14 cellular contexts compared by ENCODE assay signal in genomic region chrX:20523626-20524312, GRCh38.
DNase-seq lines count a peak whose midpoint lies in the region; ATAC-seq and TF ChIP-seq lines count a peak whose summit lies in the region.
"Had no signal": no experiment of that assay in that cellular context is flagged by ENCODE, and none has a peak within 500 bp of the region (broad histone marks: within the 10 kb centered on the region; RNA-seq: fewer than 3 reads in every experiment).

No MANE protein-coding gene starts in this region.

- no peak overlapping the region for H2AK5ac ChIP-seq in mesenchymal stem cell (ENCODE audit: low read length, severe bottlenecking)

- H2BK5ac ChIP-seq in mesenchymal stem cell (ENCODE audit: low read depth, low read length, poor library complexity, severe bottlenecking) = no peak overlapping the region

- H3K14ac ChIP-seq in mesenchymal stem cell (ENCODE audit: low read length in 2 of 2) = no peak overlapping the region

- DNase-seq in activated T-cell treated with anti-CD3 and anti-CD28 coated beads, Interleukin-2, amount 50 U/mL, for 72 hours = no peak
- no peak for DNase-seq in activated T-cell treated with anti-CD3 and anti-CD28 coated beads for 4 hours
- DNase-seq in T-helper 17 cell = no peak
- no peak for DNase-seq in mesenchymal stem cell
- DNase-seq in mammary epithelial cell = no peak
- DNase-seq in NCI-H1417 treated with DMSO at 0.1 percent for 48 hours (lab: John Stamatoyannopoulos, UW) = no peak
- DNase-seq: dorsolateral prefrontal cortex, Karpas-422, NCI-H2081 treated with DMSO at 0.1 percent for 48 hours, SHP77 treated with DMSO at 0.1 percent for 48 hours, thyroid gland had no signal

- in situ Hi-C loops in mammary epithelial cell (cut with MboI; ENCODE audit: low sequenced_read_pairs in 2 of 2) = loop anchor here (10.0 to 25.0 kb wide), 2 partner anchors 1201 to 1414 kb away; partner anchors contain the start of gene SMS (in 1 of the 2)

- peaks cover 43% of the 10 kb centered on the region for H3K27me3 Mint-ChIP-seq in activated T-cell treated with anti-CD3 and anti-CD28 coated beads, Interleukin-2, amount 50 U/mL, for 72 hours (ENCODE audit: low read depth)
- H3K27me3 Mint-ChIP-seq in T-helper 17 cell = peaks cover 12% of the 10 kb centered on the region
- peaks cover 8% of the 10 kb centered on the region for H3K27me3 Mint-ChIP-seq in stimulated activated naive CD8-positive, alpha-beta T cell treated with anti-CD3 and anti-CD28 coated beads, Interleukin-15, Interleukin-2, amounts not matched to agents 100 ng/mL and 50 ng/mL, for 24 hours

- H3K4me2 ChIP-seq in mesenchymal stem cell (ENCODE audit: low read length, poor library complexity, severe bottlenecking) = no peak overlapping the region
- H3K4me2 ChIP-seq in mammary epithelial cell (ENCODE audit: insufficient read depth, low read depth, low read length) = no peak overlapping the region

- H4K8ac ChIP-seq in mesenchymal stem cell (ENCODE audit: low read length) = no peak overlapping the region

- H2AFZ ChIP-seq in mesenchymal stem cell (ENCODE audit: low read depth, low read length) (no peak overlapping the region), mammary epithelial cell (ENCODE audit: low read depth, low read length) (no peak overlapping the region)

- H2BK12ac ChIP-seq in mesenchymal stem cell (ENCODE audit: low read length in 2 of 2) = no peak overlapping the region

- no peaks in the 10 kb centered on the region for H3K4me1 ChIP-seq in mesenchymal stem cell (ENCODE audit: control insufficient read depth, insufficient read depth, low read depth, low read length)
- H3K4me1 ChIP-seq in mammary epithelial cell (ENCODE audit: insufficient read depth, low read length) = peaks cover 3% of the 10 kb centered on the region
- H3K4me1 ChIP-seq: thyroid gland had no signal

- no peak overlapping the region for H2BK120ac ChIP-seq in mesenchymal stem cell (ENCODE audit: low read depth, low read length)

- no peak overlapping the region for H3K4me3 ChIP-seq in mesenchymal stem cell (ENCODE audit: insufficient read depth in 1 of 2, low read depth in 1 of 2, low read length in 2 of 2)
- H3K4me3 ChIP-seq in mammary epithelial cell (replicated peaks in 1 of 3; ENCODE audit: insufficient read depth in 1 of 3, low read depth in 2 of 3, low read length in 3 of 3) = no peak overlapping the region
- H3K4me3 ChIP-seq: dorsolateral prefrontal cortex, thyroid gland had no signal

- H4K91ac ChIP-seq in mesenchymal stem cell (ENCODE audit: low read length) = no peak overlapping the region

- CTCF ChIA-PET in mammary epithelial cell (lab: Charles Lee; ENCODE audit: low non-redundant PET) = no interaction called here

- no peak overlapping the region for H3K23ac ChIP-seq in mesenchymal stem cell (ENCODE audit: low read length in 2 of 2)

- H3K27ac ChIP-seq in mesenchymal stem cell (ENCODE audit: low read length, poor library complexity, severe bottlenecking) = no peak overlapping the region
- H3K27ac ChIP-seq in mammary epithelial cell (ENCODE audit: insufficient read depth, low read depth, low read length) = no peak overlapping the region
- H3K27ac ChIP-seq: dorsolateral prefrontal cortex, thyroid gland had no signal

- no peaks in the 10 kb centered on the region for H3K79me1 ChIP-seq in mesenchymal stem cell (replicated peaks; ENCODE audit: low read length, poor library complexity, severe bottlenecking)

- peaks cover 21% of the 10 kb centered on the region for H3K4me1 Mint-ChIP-seq in activated T-cell treated with anti-CD3 and anti-CD28 coated beads, Interleukin-2, amount 50 U/mL, for 72 hours (ENCODE audit: low read depth)
- H3K4me1 Mint-ChIP-seq in T-helper 17 cell = peaks cover 10% of the 10 kb centered on the region
- H3K4me1 Mint-ChIP-seq in stimulated activated naive CD8-positive, alpha-beta T cell treated with anti-CD3 and anti-CD28 coated beads, Interleukin-15, Interleukin-2, amounts not matched to agents 100 ng/mL and 50 ng/mL, for 24 hours (ENCODE audit: low read depth) = peaks cover 20% of the 10 kb centered on the region

- H4K20me1 ChIP-seq in mammary epithelial cell (ENCODE audit: insufficient read depth, low read length) = no peaks in the 10 kb centered on the region

- H3K9ac ChIP-seq in mesenchymal stem cell (ENCODE audit: low read length) = no peak overlapping the region
- no peak overlapping the region for H3K9ac ChIP-seq in mammary epithelial cell (ENCODE audit: insufficient read depth, low read length)

- no peak overlapping the region for H3K18ac ChIP-seq in mesenchymal stem cell (ENCODE audit: low read depth in 1 of 2, low read length in 2 of 2)

- no TSS peak for BruUV-seq in mammary epithelial cell (replicated peaks; lab: Mats Ljungman, UMichigan)

- peaks cover 0 to 7% of the 10 kb centered on the region in 2 experiments for H3K27me3 ChIP-seq in mesenchymal stem cell (ENCODE audit: control insufficient read depth in 1 of 2, insufficient read depth in 1 of 2, low read length in 2 of 2)
- no peaks in the 10 kb centered on the region for H3K27me3 ChIP-seq in mammary epithelial cell (ENCODE audit: insufficient read depth, low read length)
- H3K27me3 ChIP-seq: thyroid gland had no signal

- no peaks in the 10 kb centered on the region for H3K36me3 Mint-ChIP-seq in activated T-cell treated with anti-CD3 and anti-CD28 coated beads, Interleukin-2, amount 50 U/mL, for 72 hours (ENCODE audit: insufficient read depth in 2 of 2)
- H3K36me3 Mint-ChIP-seq in T-helper 17 cell (ENCODE audit: low read depth) = no peaks in the 10 kb centered on the region
- no peaks in the 10 kb centered on the region for H3K36me3 Mint-ChIP-seq in stimulated activated naive CD8-positive, alpha-beta T cell treated with anti-CD3 and anti-CD28 coated beads, Interleukin-15, Interleukin-2, amounts not matched to agents 100 ng/mL and 50 ng/mL, for 24 hours (ENCODE audit: low read depth)

- no peaks in the 10 kb centered on the region for H3K9me3 Mint-ChIP-seq in activated T-cell treated with anti-CD3 and anti-CD28 coated beads, Interleukin-2, amount 50 U/mL, for 72 hours
- H3K9me3 Mint-ChIP-seq in stimulated activated naive CD8-positive, alpha-beta T cell treated with anti-CD3 and anti-CD28 coated beads, Interleukin-15, Interleukin-2, amounts not matched to agents 100 ng/mL and 50 ng/mL, for 24 hours = no peaks in the 10 kb centered on the region

- dilution Hi-C loops in mammary epithelial cell (cut with HindIII; ENCODE audit: low sequenced_read_pairs) = no loop called here

- peak; percentile 64 to 67 for ATAC-seq in activated T-cell treated with anti-CD3 and anti-CD28 coated beads, Interleukin-2, amount 50 U/mL, for 72 hours (replicated peaks in 1 of 2)
- ATAC-seq in HG02973 (IDR thresholded peaks at IDR 0.05; ENCODE audit: unreplicated experiment) = peak; percentile 50
- peak; percentile 57 for ATAC-seq in T-helper 17 cell
- ATAC-seq: left lobe of liver had no signal

- H3K36me3 ChIP-seq in mesenchymal stem cell (ENCODE audit: control insufficient read depth in 1 of 2, insufficient read depth in 2 of 2, low read depth in 1 of 2, low read length in 2 of 2) = no peaks in the 10 kb centered on the region
- H3K36me3 ChIP-seq in mammary epithelial cell (ENCODE audit: insufficient read depth, low read length) = no peaks in the 10 kb centered on the region
- H3K36me3 ChIP-seq: thyroid gland had no signal

- H3K4me3 Mint-ChIP-seq in activated T-cell treated with anti-CD3 and anti-CD28 coated beads, Interleukin-2, amount 50 U/mL, for 72 hours = peak overlapping the region in 1 of 2 donors; percentile 41
- H3K4me3 Mint-ChIP-seq in T-helper 17 cell = no peak overlapping the region
- no peak overlapping the region for H3K4me3 Mint-ChIP-seq in stimulated activated naive CD8-positive, alpha-beta T cell treated with anti-CD3 and anti-CD28 coated beads, Interleukin-15, Interleukin-2, amounts not matched to agents 100 ng/mL and 50 ng/mL, for 24 hours

- no peak overlapping the region for H3K4ac ChIP-seq in mesenchymal stem cell (ENCODE audit: low read depth in 1 of 2, low read length in 2 of 2)

- H3K9me3 ChIP-seq in T-helper 17 cell (ENCODE audit: control insufficient read depth, low read length, poor library complexity, severe bottlenecking) (no peaks in the 10 kb centered on the region), mesenchymal stem cell (ENCODE audit: control insufficient read depth, low read length) (no peaks in the 10 kb centered on the region), mammary epithelial cell (replicated peaks; ENCODE audit: insufficient read depth, low read length) (no peaks in the 10 kb centered on the region)
- H3K9me3 ChIP-seq: thyroid gland had no signal

- intact Hi-C loops in mammary epithelial cell (cut with micrococcal nuclease) = loop anchor here (10.0 kb wide), 1 partner anchor 1451 kb away; no protein-coding TSS in a partner anchor

- H2BK15ac ChIP-seq in mesenchymal stem cell (ENCODE audit: low read depth, poor library complexity, severe bottlenecking) = no peak overlapping the region

- WGBS in mesenchymal stem cell = 95% methylated on average over 3 of the region's 5 CpGs
- WGBS in mammary epithelial cell (ENCODE audit: low coverage, missing lambda C conversion rate) = 66% methylated on average over 4 of the region's 5 CpGs

- peak overlapping the region; percentile 81 for H3K27ac Mint-ChIP-seq in activated T-cell treated with anti-CD3 and anti-CD28 coated beads, Interleukin-2, amount 50 U/mL, for 72 hours
- no peak overlapping the region for H3K27ac Mint-ChIP-seq in T-helper 17 cell
- peak overlapping the region; percentile 81 for H3K27ac Mint-ChIP-seq in stimulated activated naive CD8-positive, alpha-beta T cell treated with anti-CD3 and anti-CD28 coated beads, Interleukin-15, Interleukin-2, amounts not matched to agents 100 ng/mL and 50 ng/mL, for 24 hours

- TF ChIP-seq CTCF in mammary epithelial cell (conservative IDR thresholded peaks at IDR 0.05 in 1 of 2, IDR thresholded peaks at IDR 0.05 in 1 of 2; ENCODE audit: extremely low read depth in 1 of 2, insufficient read depth in 1 of 2, low read depth in 1 of 2, low read length in 2 of 2) = no peak

- no peaks in the 10 kb centered on the region for H3K79me2 ChIP-seq in mammary epithelial cell (ENCODE audit: insufficient read depth, low read length)
